Comparison of ENCODE assay signal across 19 cellular contexts in genomic region chr4:80268936-80269335, GRCh38. TPM values are rescaled to one million over a fixed set of nuclear protein-coding genes. Genes with fewer than 3 reads are reported as not detected.
DNase-seq lines count a peak whose midpoint lies in the region; ATAC-seq, FAIRE-seq and TF ChIP-seq lines count a peak whose summit lies in the region.
"Had no signal": no experiment of that assay in that cellular context is flagged by ENCODE, and none has a peak within 500 bp of the region (broad histone marks: within the 10 kb centered on the region; RNA-seq: fewer than 3 reads in every experiment).

No MANE protein-coding gene starts in this region.

- H3K36me3 ChIP-seq in mammary epithelial cell (ENCODE audit: insufficient read depth, low read length) (no peaks in the 10 kb centered on the region), breast epithelium (no peaks in the 10 kb centered on the region), astrocyte (ENCODE audit: insufficient read depth, low read length) (no peaks in the 10 kb centered on the region), iPS-18a (ENCODE audit: control insufficient read depth, low read depth, low read length) (no peaks in the 10 kb centered on the region)
- H3K36me3 ChIP-seq: neural progenitor cell, transverse colon had no signal

- no peak for TF ChIP-seq POLR2A in breast epithelium (IDR thresholded peaks at IDR 0.05)

- H4K20me1 ChIP-seq in mammary epithelial cell (ENCODE audit: insufficient read depth, low read length) (no peaks in the 10 kb centered on the region), astrocyte (ENCODE audit: insufficient read depth, low read length) (peaks cover 36% of the 10 kb centered on the region)

- peaks cover 8% of the 10 kb centered on the region for H3K4me1 Mint-ChIP-seq in astrocyte (ENCODE audit: low read depth, unreplicated experiment)
- H3K4me1 Mint-ChIP-seq in stimulated activated naive B cell treated with anti-CD40 and anti-IgM and Interleukin-4, amounts not matched to agents 10 μg/mL and 1 μg/mL and 100 μg/mL, for 72 hours, result peaks cover 33 to 51% of the 10 kb centered on the region in 2 donors

- POLR2A ChIA-PET in GM10248 (lab: Yijun Ruan, JAX), result no interaction called here

- peak overlapping the region; percentile 94 for H2AFZ ChIP-seq in mammary epithelial cell (ENCODE audit: low read depth, low read length)
- peak overlapping the region; percentile 16 for H2AFZ ChIP-seq in astrocyte (ENCODE audit: low read depth, low read length)
- H2AFZ ChIP-seq: neural progenitor cell had no signal

- H3K9me3 Mint-ChIP-seq in astrocyte (ENCODE audit: unreplicated experiment), result no peaks in the 10 kb centered on the region
- no peaks in the 10 kb centered on the region for H3K9me3 Mint-ChIP-seq in stimulated activated naive B cell treated with anti-CD40 and anti-IgM and Interleukin-4, amounts not matched to agents 10 μg/mL and 1 μg/mL and 100 μg/mL, for 72 hours
- H3K9me3 Mint-ChIP-seq: CD4-positive, alpha-beta memory T cell had no signal

- in situ Hi-C loops in mammary epithelial cell (cut with MboI; ENCODE audit: low sequenced_read_pairs in 2 of 2), result no loop called here

- WGBS in mammary epithelial cell (ENCODE audit: low coverage, missing lambda C conversion rate), result 60% methylated on average over 9 of the region's 9 CpGs

- H3K9ac ChIP-seq in mammary epithelial cell (ENCODE audit: insufficient read depth, low read length) (no peak overlapping the region), astrocyte (ENCODE audit: low read length) (peak overlapping the region; percentile 98), iPS-18a (ENCODE audit: low read length) (no peak overlapping the region)
- H3K9ac ChIP-seq: neural progenitor cell had no signal

- no peak for FAIRE-seq in astrocyte (lab: Jason Lieb, UNC)
- FAIRE-seq: islet of Langerhans had no signal

- H3K27me3 ChIP-seq in mammary epithelial cell (ENCODE audit: insufficient read depth, low read length), result no peaks in the 10 kb centered on the region
- H3K27me3 ChIP-seq in breast epithelium, result peaks cover 0 to 58% of the 10 kb centered on the region in 2 donors
- H3K27me3 ChIP-seq in astrocyte (ENCODE audit: insufficient read depth, low read length), result no peaks in the 10 kb centered on the region
- peaks cover 84% of the 10 kb centered on the region for H3K27me3 ChIP-seq in iPS-18a (ENCODE audit: control insufficient read depth, insufficient read depth, low read length)

- H3K9me3 ChIP-seq in mammary epithelial cell (replicated peaks; ENCODE audit: insufficient read depth, low read length), result no peaks in the 10 kb centered on the region
- H3K9me3 ChIP-seq in breast epithelium, result no peaks in the 10 kb centered on the region
- no peaks in the 10 kb centered on the region for H3K9me3 ChIP-seq in astrocyte (ENCODE audit: insufficient read depth, low read depth, low read length)
- H3K9me3 ChIP-seq in iPS-18a (ENCODE audit: control insufficient read depth, low read depth, low read length), result no peaks in the 10 kb centered on the region
- H3K9me3 ChIP-seq: transverse colon had no signal

- peaks cover 55% of the 10 kb centered on the region for H3K27me3 Mint-ChIP-seq in astrocyte (ENCODE audit: low read depth, unreplicated experiment)
- H3K27me3 Mint-ChIP-seq in stimulated activated naive B cell treated with anti-CD40 and anti-IgM and Interleukin-4, amounts not matched to agents 10 μg/mL and 1 μg/mL and 100 μg/mL, for 72 hours, result peaks cover 63 to 66% of the 10 kb centered on the region in 2 donors

- H3K27ac Mint-ChIP-seq in astrocyte (ENCODE audit: unreplicated experiment), result no peak overlapping the region
- no peak overlapping the region for H3K27ac Mint-ChIP-seq in stimulated activated naive B cell treated with anti-CD40 and anti-IgM and Interleukin-4, amounts not matched to agents 10 μg/mL and 1 μg/mL and 100 μg/mL, for 72 hours
- H3K27ac Mint-ChIP-seq: CD4-positive, alpha-beta memory T cell; neural progenitor cell had no signal

- ATAC-seq in HG03442 (IDR thresholded peaks at IDR 0.05; ENCODE audit: unreplicated experiment) (no peak), HG03342 (IDR thresholded peaks at IDR 0.05; ENCODE audit: unreplicated experiment) (no peak)
- ATAC-seq in stimulated activated naive B cell treated with anti-CD40 and anti-IgM and Interleukin-4, amounts not matched to agents 10 μg/mL and 1 μg/mL and 100 μg/mL, for 72 hours (replicated peaks), result no peak

- DNase-seq in mammary epithelial cell, result no peak
- DNase-seq in breast epithelium (ENCODE audit: low spot score in 2 of 2), result no peak
- no peak for DNase-seq in astrocyte (ENCODE audit: low read depth)
- no peak for DNase-seq in stimulated activated naive B cell treated with anti-CD40 and anti-IgM and Interleukin-4, amounts not matched to agents 10 μg/mL and 1 μg/mL and 100 μg/mL, for 72 hours
- no peak for DNase-seq in GM10248 (ENCODE audit: extremely low spot score)
- DNase-seq: activated CD8-positive, alpha-beta memory T cell treated with anti-CD3 and anti-CD28 coated beads, Interleukin-2, amount 50 U/mL, for 48 hours; activated gamma-delta T cell treated with Interleukin-2 at 50 U/mL for 16 hours; aorta; CD4-positive, alpha-beta memory T cell; DMS53; mesendoderm; NCI-H524 treated with DMSO at 0.1 percent for 48 hours; stimulated activated naive CD4-positive, alpha-beta T cell treated with Interleukin-2 at 50 U/mL for 16 hours; transverse colon had no signal

- CTCF ChIA-PET in mammary epithelial cell (lab: Charles Lee; ENCODE audit: low non-redundant PET), result no interaction called here
- CTCF ChIA-PET in GM10248 (lab: Yijun Ruan, JAX), result no interaction called here

- H3K4me2 ChIP-seq in mammary epithelial cell (ENCODE audit: insufficient read depth, low read depth, low read length) (peak overlapping the region; percentile 93), astrocyte (ENCODE audit: low read length) (peak overlapping the region; percentile 93)

- H3K4me3 Mint-ChIP-seq in astrocyte (ENCODE audit: unreplicated experiment), result no peak overlapping the region
- H3K4me3 Mint-ChIP-seq in stimulated activated naive B cell treated with anti-CD40 and anti-IgM and Interleukin-4, amounts not matched to agents 10 μg/mL and 1 μg/mL and 100 μg/mL, for 72 hours, result no peak overlapping the region
- H3K4me3 Mint-ChIP-seq: neural progenitor cell had no signal

- TF ChIP-seq CTCF in mammary epithelial cell (conservative IDR thresholded peaks at IDR 0.05 in 1 of 2, IDR thresholded peaks at IDR 0.05 in 1 of 2; ENCODE audit: extremely low read depth in 1 of 2, insufficient read depth in 1 of 2, low read depth in 1 of 2, low read length in 2 of 2) (no peak), breast epithelium (IDR thresholded peaks at IDR 0.05) (no peak), astrocyte (IDR thresholded peaks at IDR 0.05; ENCODE audit: insufficient read depth, low read depth, low read length) (no peak), GM10248 (IDR thresholded peaks at IDR 0.05; ENCODE audit: control extremely low read depth, extremely low read depth, low read depth, missing control alignments) (no peak)

- H3K4me3 ChIP-seq in mammary epithelial cell (replicated peaks in 1 of 3; ENCODE audit: insufficient read depth in 1 of 3, low read depth in 2 of 3, low read length in 3 of 3) (peak overlapping the region in 2 of 3 experiments; percentile 63), breast epithelium (no peak overlapping the region), astrocyte (ENCODE audit: insufficient read depth, low read depth, low read length) (peak overlapping the region; percentile 94), iPS-18a (ENCODE audit: low read length) (peak overlapping the region; percentile 41)
- H3K4me3 ChIP-seq: neural progenitor cell, transverse colon had no signal

- H3K27ac ChIP-seq in mammary epithelial cell (ENCODE audit: insufficient read depth, low read depth, low read length) (no peak overlapping the region), breast epithelium (no peak overlapping the region), astrocyte (ENCODE audit: low read depth, low read length) (peak overlapping the region; percentile 69), iPS-18a (ENCODE audit: low read length) (no peak overlapping the region)
- H3K27ac ChIP-seq: neural progenitor cell had no signal

- intact Hi-C loops in mammary epithelial cell (cut with micrococcal nuclease) (loop anchor here (5.0 kb wide), 1 partner anchor 37 kb away; no protein-coding TSS in a partner anchor), breast epithelium (cut with DNase I; ENCODE audit: low total_unique reads) (no loop called here)

- peaks cover 12% of the 10 kb centered on the region for H3K79me2 ChIP-seq in mammary epithelial cell (ENCODE audit: insufficient read depth, low read length)
- peaks cover 90% of the 10 kb centered on the region for H3K79me2 ChIP-seq in astrocyte (ENCODE audit: insufficient read depth, low read length)

- H3K36me3 Mint-ChIP-seq in astrocyte (ENCODE audit: low read depth, unreplicated experiment), result no peaks in the 10 kb centered on the region
- no peaks in the 10 kb centered on the region for H3K36me3 Mint-ChIP-seq in stimulated activated naive B cell treated with anti-CD40 and anti-IgM and Interleukin-4, amounts not matched to agents 10 μg/mL and 1 μg/mL and 100 μg/mL, for 72 hours
- H3K36me3 Mint-ChIP-seq: CD4-positive, alpha-beta memory T cell; neural progenitor cell had no signal

- BruUV-seq in mammary epithelial cell (replicated peaks; lab: Mats Ljungman, UMichigan), result no TSS peak

- peaks cover 30% of the 10 kb centered on the region for H3K4me1 ChIP-seq in mammary epithelial cell (ENCODE audit: insufficient read depth, low read length)
- H3K4me1 ChIP-seq in breast epithelium, result no peaks in the 10 kb centered on the region
- H3K4me1 ChIP-seq in astrocyte (ENCODE audit: insufficient read depth, low read length), result peaks cover 24% of the 10 kb centered on the region
- peaks cover 13% of the 10 kb centered on the region for H3K4me1 ChIP-seq in iPS-18a (ENCODE audit: control insufficient read depth, low read depth, low read length)

- dilution Hi-C loops in mammary epithelial cell (cut with HindIII; ENCODE audit: low sequenced_read_pairs), result no loop called here

RNA-seq across cellular contexts. Expression of gene FGF5, which starts 2.5 kb away (rescaled TPM):
- total RNA-seq in mammary epithelial cell, result 1 to 10 TPM in 1 of 2 donors, under 1 TPM in 1; 0.17 to 2.9 TPM
- 3.9 TPM for polyA plus RNA-seq in mammary epithelial cell
- polyA minus RNA-seq in mammary epithelial cell, result 19.9 TPM
- total RNA-seq in breast epithelium, result not detected
- 2.1 and 2.4 TPM in 2 replicates for total RNA-seq in astrocyte
- polyA plus RNA-seq: aorta; CD4-positive, alpha-beta memory T cell had no signal

Comparison
In these comparisons a context has a peak if more than half of its experiments do, and no peak if none do; other contexts are left out.
1. H3K4me3 ChIP-seq: peak in mammary epithelial cell (2 of 3), astrocyte (single experiment) and iPS-18a (single experiment); none in breast epithelium (0 of 3).